9 cellular contexts compared by ENCODE assay signal in genomic region chr19:38402623-38402966, GRCh38. TPM values are rescaled to one million over a fixed set of nuclear protein-coding genes. Genes with fewer than 3 reads are reported as not detected.
DNase-seq lines count a peak whose midpoint lies in the region; ATAC-seq and TF ChIP-seq lines count a peak whose summit lies in the region.
"Had no signal": no experiment of that assay in that cellular context is flagged by ENCODE, and none has a peak within 500 bp of the region (broad histone marks: within the 10 kb centered on the region; RNA-seq: fewer than 3 reads in every experiment).

No MANE protein-coding gene starts in this region.

- peak overlapping the region; percentile 51 for H2AFZ ChIP-seq in neural cell (ENCODE audit: low read depth, low read length)

- no peaks in the 10 kb centered on the region for H4K20me1 ChIP-seq in neural cell (ENCODE audit: insufficient read depth)

- intact Hi-C loops in Caco-2 (cut with micrococcal nuclease; ENCODE audit: unreplicated experiment), result loop anchor here (1.0 to 2.0 kb wide), 3 partner anchors 14 to 168 kb away; partner anchors contain the start of genes GGN and SPRED3

- H3K27me3 Mint-ChIP-seq in Caco-2 (ENCODE audit: insufficient read depth, unreplicated experiment), result peaks cover 5% of the 10 kb centered on the region
- H3K27me3 Mint-ChIP-seq in central memory CD8-positive, alpha-beta T cell, result peaks cover 27% of the 10 kb centered on the region

- no peak overlapping the region for H3K4me2 ChIP-seq in neural cell (ENCODE audit: low read length)

- H3K4me3 ChIP-seq in Caco-2 (ENCODE audit: low read depth, low read length) (peak overlapping the region; percentile 59), neural cell (ENCODE audit: low read length) (peak overlapping the region; percentile 95)

- no peak for TF ChIP-seq CTCF in Caco-2 (IDR thresholded peaks at IDR 0.05; ENCODE audit: insufficient read depth in 1 of 2, low read depth in 1 of 2, low read length in 1 of 2, severe bottlenecking in 1 of 2, unreplicated experiment in 1 of 2)
- TF ChIP-seq CTCF in neural cell (IDR thresholded peaks at IDR 0.05; ENCODE audit: poor library complexity, severe bottlenecking), result no peak

- no TSS peak for BruUV-seq in Caco-2 (replicated peaks; lab: Mats Ljungman, UMichigan)

- H3K9me3 Mint-ChIP-seq in Caco-2 (ENCODE audit: unreplicated experiment), result no peaks in the 10 kb centered on the region
- no peaks in the 10 kb centered on the region for H3K9me3 Mint-ChIP-seq in central memory CD8-positive, alpha-beta T cell

- peak overlapping the region; percentile 85 for H3K27ac ChIP-seq in neural cell (ENCODE audit: low read length)

- peak overlapping the region; percentile 99 for H3K4me3 Mint-ChIP-seq in Caco-2 (ENCODE audit: unreplicated experiment)
- peak overlapping the region; percentile 95 for H3K4me3 Mint-ChIP-seq in central memory CD8-positive, alpha-beta T cell

- CTCF ChIA-PET in Caco-2 (lab: Charles Lee), result interaction anchor here (0.6 to 2.3 kb wide), 68 partner anchors 11 to 664 kb away, joined by 3 to 58 read pairs (median 5); partner anchors contain the start of genes ACTN4, CATSPERG, EIF3K and FBXO17

- no peaks in the 10 kb centered on the region for H3K27me3 ChIP-seq in Caco-2 (replicated peaks; ENCODE audit: control insufficient read depth, insufficient read depth, low read length)
- H3K27me3 ChIP-seq in neural cell (ENCODE audit: insufficient read depth, low read depth, low read length), result no peaks in the 10 kb centered on the region

- no peaks in the 10 kb centered on the region for H3K9me3 ChIP-seq in Caco-2
- H3K9me3 ChIP-seq in neural cell (ENCODE audit: low read length), result no peaks in the 10 kb centered on the region

- no peaks in the 10 kb centered on the region for H3K79me2 ChIP-seq in neural cell (replicated peaks; ENCODE audit: insufficient read depth, low read length)

- DNase-seq in Caco-2, result no peak
- no peak for DNase-seq in central memory CD8-positive, alpha-beta T cell (ENCODE audit: low spot score in 2 of 2)
- no peak for DNase-seq in NOMO-1 (lab: John Stamatoyannopoulos, UW; ENCODE audit: unreplicated experiment in 2 of 2)
- DNase-seq in NCI-H524 treated with DMSO at 0.1 percent for 48 hours (lab: John Stamatoyannopoulos, UW), result no peak
- DNase-seq in HPDE6-E6E7 (ENCODE audit: extremely low spot score), result no peak

- H3K36me3 ChIP-seq in Caco-2 (ENCODE audit: control insufficient read depth, insufficient read depth, low read length) (no peaks in the 10 kb centered on the region), neural cell (ENCODE audit: insufficient read depth, low read length) (no peaks in the 10 kb centered on the region)

- peak overlapping the region; percentile 67 for H3K9ac ChIP-seq in neural cell (ENCODE audit: low read length)

- H3K4me1 Mint-ChIP-seq in Caco-2 (ENCODE audit: low read depth, unreplicated experiment), result no peaks in the 10 kb centered on the region
- H3K4me1 Mint-ChIP-seq in central memory CD8-positive, alpha-beta T cell, result peaks cover 20% of the 10 kb centered on the region

- peaks cover 3% of the 10 kb centered on the region for H3F3A ChIP-seq in neural cell (ENCODE audit: insufficient read depth, low read length, poor library complexity, severe bottlenecking)

- TF ChIP-seq EP300 in neural cell (conservative IDR thresholded peaks at IDR 0.05; ENCODE audit: poor library complexity, severe bottlenecking), result peak; percentile 32

- peaks cover 36% of the 10 kb centered on the region for H3K36me3 Mint-ChIP-seq in Caco-2 (ENCODE audit: insufficient read depth, unreplicated experiment)
- peaks cover 21% of the 10 kb centered on the region for H3K36me3 Mint-ChIP-seq in central memory CD8-positive, alpha-beta T cell (ENCODE audit: insufficient read depth)

- no peak for TF ChIP-seq RAD21 in neural cell (conservative IDR thresholded peaks at IDR 0.05)

- peaks cover 10% of the 10 kb centered on the region; the same call in 1 of the 2 replicates for H3K4me1 ChIP-seq in Caco-2

- ATAC-seq in HG03521 (IDR thresholded peaks at IDR 0.05; ENCODE audit: unreplicated experiment) (peak; percentile 1), GM21360 (IDR thresholded peaks at IDR 0.05; ENCODE audit: unreplicated experiment) (no peak)
- ATAC-seq in central memory CD8-positive, alpha-beta T cell (replicated peaks; ENCODE audit: extremely low read depth, poor library complexity, severe bottlenecking), result peak; percentile 0

- POLR2A ChIA-PET in Caco-2 (lab: Charles Lee), result interaction anchor here (0.6 to 1.9 kb wide), 14 partner anchors 8 to 1754 kb away, joined by 3 to 26 read pairs (median 7); partner anchors contain the start of genes ACTN4, ECH1, EIF3K and GGN

- H3K27ac Mint-ChIP-seq in Caco-2 (ENCODE audit: unreplicated experiment), result peak overlapping the region; percentile 97
- H3K27ac Mint-ChIP-seq in central memory CD8-positive, alpha-beta T cell (ENCODE audit: low read depth), result peak overlapping the region; percentile 92

- no peaks in the 10 kb centered on the region for H3K9me2 ChIP-seq in neural cell (ENCODE audit: insufficient read depth, low read length)

TF ChIP-seq in neural cell, 6 proteins besides CTCF, POLR2A, EP300 and RAD21:
- TF ChIP-seq POLR2AphosphoS5 (IDR thresholded peaks at IDR 0.05), result peak; percentile 40
- TF ChIP-seq MXI1 (conservative IDR thresholded peaks at IDR 0.05; ENCODE audit: poor library complexity, severe bottlenecking), result no peak
TF ChIP-seq in neural cell: peak in this region for 1.

RNA-seq across cellular contexts. Expression of gene FAM98C, which starts 0.3 kb away (rescaled TPM):
- 17.3 and 19.7 TPM in 2 replicates for total RNA-seq in Caco-2 (2022)
- polyA plus RNA-seq in neural cell, result 57.0 and 79.3 TPM in 2 replicates
- polyA minus RNA-seq in neural cell, result 24.4 and 29.5 TPM in 2 replicates

RNA-seq across cellular contexts. Expression of gene SPRED3, which starts 14.1 kb away (rescaled TPM):
- total RNA-seq in Caco-2 (2022), result 2.9 and 3.5 TPM in 2 replicates
- polyA plus RNA-seq in neural cell, result 4.9 and 13.7 TPM in 2 replicates
- 6.3 TPM in 2 replicates for polyA minus RNA-seq in neural cell

RNA-seq across cellular contexts. Expression of gene GGN, which starts 14.8 kb away (rescaled TPM):
- 0.79 TPM in 1 of 2 replicates, not detected in the other for total RNA-seq in Caco-2 (2022)
- 0.21 and 0.28 TPM in 2 replicates for polyA plus RNA-seq in neural cell
- 1.2 and 2.9 TPM in 2 replicates for polyA minus RNA-seq in neural cell

RNA-seq across cellular contexts. Expression of gene RASGRP4, which starts 23.4 kb away (rescaled TPM):
- total RNA-seq in Caco-2 (2022), result not detected in 2 replicates
- polyA plus RNA-seq in neural cell, result not detected in 2 replicates
- polyA minus RNA-seq in neural cell, result not detected in 2 replicates
- total RNA-seq: glomerular endothelial cell had no signal

RNA-seq across cellular contexts. Expression of gene PSMD8, which starts 28.2 kb away (rescaled TPM):
- total RNA-seq in Caco-2 (2022), result 264 and 274 TPM in 2 replicates
- 334 and 380 TPM in 2 replicates for polyA plus RNA-seq in neural cell
- 154 and 160 TPM in 2 replicates for polyA minus RNA-seq in neural cell
